Comparison of ENCODE assay signal across 8 cellular contexts in the genomic region with DNA sequence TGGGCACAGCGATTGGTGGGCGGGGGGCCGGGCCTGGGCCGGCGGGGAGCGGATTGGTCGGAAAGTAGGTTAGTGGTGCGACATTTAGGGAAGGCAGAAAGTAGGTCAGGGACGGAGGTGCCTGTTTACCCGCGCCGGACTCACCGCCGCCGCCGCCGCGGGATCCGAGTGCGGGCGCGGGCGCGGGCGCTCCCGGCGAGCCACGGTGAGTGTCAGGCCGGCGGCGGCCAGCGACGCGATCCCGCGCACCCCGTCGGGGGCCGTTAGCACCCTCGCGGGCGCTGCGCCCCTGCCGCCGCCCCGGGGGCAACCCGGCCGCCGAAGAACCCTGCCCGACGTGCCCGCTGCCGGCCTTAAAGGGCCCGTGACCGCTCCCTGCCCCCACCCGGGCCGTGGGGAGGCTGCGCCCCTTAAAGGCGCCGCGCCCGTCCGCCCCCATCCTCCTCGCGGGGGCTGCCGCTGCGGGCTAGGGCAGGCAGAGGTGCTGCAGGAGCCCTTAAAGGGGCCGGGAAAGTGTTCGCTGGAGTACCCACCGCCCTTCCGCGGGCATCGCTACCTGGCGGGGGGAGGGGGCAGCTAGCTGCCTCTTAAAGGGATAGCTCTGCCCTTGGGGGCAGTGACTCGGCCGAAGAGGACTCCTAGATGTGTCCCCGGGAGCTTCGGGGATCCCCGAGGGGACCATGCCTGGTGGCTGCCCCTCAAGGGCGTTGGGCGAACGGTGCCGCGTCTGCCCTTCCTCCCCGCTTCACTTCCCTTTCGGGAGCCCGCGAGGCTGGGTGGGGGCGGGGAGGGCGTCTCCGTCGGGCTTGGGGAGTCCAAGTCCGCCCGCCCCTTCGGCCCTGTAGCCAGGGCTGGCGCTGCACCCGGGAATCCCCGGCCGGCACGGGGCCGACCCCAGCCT. TPM values are rescaled to one million over a fixed set of nuclear protein-coding genes. Genes with fewer than 3 reads are reported as not detected.
DNase-seq lines count a peak whose midpoint lies in the region; ATAC-seq and TF ChIP-seq lines count a peak whose summit lies in the region.

A gene (plus strand): TSS at position 72 of the 901 bp plus-strand sequence. CDS start 76,519 bp downstream, outside the sequence.

- H3K27ac Mint-ChIP-seq in activated naive CD4-positive, alpha-beta T cell treated with anti-CD3 and anti-CD28 coated beads, Interleukin-2, amount 50 U/mL, for 24 hours: peak within 1 kb of the TSS; percentile 78

- H3K27me3 ChIP-seq in SJSA1 (replicated peaks) (peaks cover 34% of the 10 kb centered on the region), heart left ventricle (peaks cover 0 to 11% (median 0%) of the 10 kb centered on the region in 9 donors)

- no peaks in the 10 kb centered on the region for H3K36me3 Mint-ChIP-seq in activated naive CD4-positive, alpha-beta T cell treated with anti-CD3 and anti-CD28 coated beads, Interleukin-2, amount 50 U/mL, for 24 hours

- WGBS in heart left ventricle, 4 donors: 0% methylated on average over 26 to 101 of the region's 101 CpGs

- ATAC-seq in HG02938 (IDR thresholded peaks at IDR 0.05; ENCODE audit: unreplicated experiment) (peak; percentile 31), heart left ventricle (peak in 2 of 4 donors; percentile 13 to 41)

- H3K9me3 Mint-ChIP-seq in activated naive CD4-positive, alpha-beta T cell treated with anti-CD3 and anti-CD28 coated beads, Interleukin-2, amount 50 U/mL, for 24 hours: no peaks in the 10 kb centered on the region

- H3K4me3 Mint-ChIP-seq in activated naive CD4-positive, alpha-beta T cell treated with anti-CD3 and anti-CD28 coated beads, Interleukin-2, amount 50 U/mL, for 24 hours: peak within 1 kb of the TSS; percentile 93

- peak within 1 kb of the TSS; percentile 96 for H3K4me3 ChIP-seq in SJSA1
- peak within 1 kb of the TSS; percentile 84 to 99 (median 96) for H3K4me3 ChIP-seq in heart left ventricle

- H3K27ac ChIP-seq in SJSA1 (no peak within 1 kb of the TSS; the same call in 1 of the 2 replicates), heart left ventricle (peak within 1 kb of the TSS; percentile 79 to 95 (median 90))

- H3K4me1 ChIP-seq in SJSA1 (replicated peaks): peaks cover 20% of the 10 kb centered on the region
- H3K4me1 ChIP-seq in heart left ventricle: peaks cover 0 to 38% (median 21%) of the 10 kb centered on the region in 12 donors

- TF ChIP-seq POLR2A in heart left ventricle (IDR thresholded peaks at IDR 0.05): peak; percentile 62 to 76

- DNase-seq in NK-92 treated with Interleukin-12 subunit alpha and Interleukin-12 subunit beta, amount 100 ng/mL, for 24 hours (lab: John Stamatoyannopoulos, UW): peak; percentile 60
- DNase-seq in NK-92 (lab: John Stamatoyannopoulos, UW; ENCODE audit: unreplicated experiment) (no peak), SJSA1 (ENCODE audit: low read depth in 1 of 2, low spot score in 2 of 2) (peak in 1 of 2 experiments; percentile 58), heart left ventricle (peak; percentile 46 to 87 (median 64)), putamen (ENCODE audit: low spot score) (peak; percentile 47), KG1 (lab: John Stamatoyannopoulos, UW) (no peak)

- H3K9me3 ChIP-seq in SJSA1 (replicated peaks) (no peaks in the 10 kb centered on the region; the same call in 1 of the 2 replicates), heart left ventricle (no peaks in the 10 kb centered on the region)

- no peak for TF ChIP-seq CTCF in heart left ventricle (IDR thresholded peaks at IDR 0.05)

- no peaks in the 10 kb centered on the region for H3K27me3 Mint-ChIP-seq in activated naive CD4-positive, alpha-beta T cell treated with anti-CD3 and anti-CD28 coated beads, Interleukin-2, amount 50 U/mL, for 24 hours

- H3K4me1 Mint-ChIP-seq in activated naive CD4-positive, alpha-beta T cell treated with anti-CD3 and anti-CD28 coated beads, Interleukin-2, amount 50 U/mL, for 24 hours: peaks cover 49% of the 10 kb centered on the region

- intact Hi-C loops in heart left ventricle (cut with DNase I): loop anchor here (1.0 to 10.0 kb wide), 10 partner anchors 17 to 185 kb away; a partner anchor contains a TSS

- H3K36me3 ChIP-seq in SJSA1 (peaks cover 8% of the 10 kb centered on the region), heart left ventricle (no peaks in the 10 kb centered on the region)

RNA-seq across cellular contexts. Expression of the gene that starts here (rescaled TPM):
- total RNA-seq in SJSA1 (2014; rRNA removed; shearing (Covaris generic)): 14.3 and 28.2 TPM in 2 replicates
- total RNA-seq in heart left ventricle: 10 to 100 TPM in 5 of 9 donors, 1 to 10 TPM in 4; 5.7 to 18.2 (median 11.7) TPM
- 10 to 100 TPM in 1 of 2 donors, 1 to 10 TPM in 1; 7.4 to 14.7 TPM for polyA plus RNA-seq in heart left ventricle

Comparison
In these comparisons a context has a peak if more than half of its experiments do, and no peak if none do; other contexts are left out.
1. DNase-seq: peak in NK-92 treated with Interleukin-12 subunit alpha and Interleukin-12 subunit beta, amount 100 ng/mL, for 24 hours (single experiment), heart left ventricle (5 of 5) and putamen (single experiment); none in NK-92 (single experiment) and KG1 (single experiment).